In genomic region chr20:58717278-58718091, GRCh38 we compare ENCODE assay signal across 15 cellular contexts. TPM values are rescaled to one million over a fixed set of nuclear protein-coding genes. Genes with fewer than 3 reads are reported as not detected.
DNase-seq lines count a peak whose midpoint lies in the region; ATAC-seq and TF ChIP-seq lines count a peak whose summit lies in the region.
"Had no signal": no experiment of that assay in that cellular context is flagged by ENCODE, and none has a peak within 500 bp of the region (broad histone marks: within the 10 kb centered on the region; RNA-seq: fewer than 3 reads in every experiment).

No MANE protein-coding gene starts in this region.

- no peak overlapping the region for H3K4me3 Mint-ChIP-seq in activated CD4-positive, alpha-beta T cell treated with anti-CD3 and anti-CD28 coated beads, Interleukin-2, amount 10 ng/mL, durations not matched to agents 7 days and 5 days

- H3K27me3 ChIP-seq in RWPE2 (ENCODE audit: insufficient read depth, poor library complexity, severe bottlenecking) (peaks cover 28% of the 10 kb centered on the region), left ventricle myocardium inferior (ENCODE audit: low read depth) (peaks cover 26% of the 10 kb centered on the region)

- TF ChIP-seq CTCF in RWPE2 (IDR thresholded peaks at IDR 0.05; ENCODE audit: poor library complexity, severe bottlenecking), result no peak
- no peak for TF ChIP-seq CTCF in left ventricle myocardium inferior (IDR thresholded peaks at IDR 0.05; ENCODE audit: borderline replicate concordance)

- no peak overlapping the region for H3K27ac Mint-ChIP-seq in activated CD4-positive, alpha-beta T cell treated with anti-CD3 and anti-CD28 coated beads, Interleukin-2, amount 10 ng/mL, durations not matched to agents 7 days and 5 days

- H3K27ac ChIP-seq in RWPE2 (ENCODE audit: poor library complexity, severe bottlenecking) (no peak overlapping the region), left ventricle myocardium inferior (replicated peaks) (no peak overlapping the region)

- intact Hi-C loops in left ventricle myocardium inferior (cut with micrococcal nuclease) (no loop called here), posterior cingulate gyrus (cut with DNase I) (no loop called here)

- no peaks in the 10 kb centered on the region for H3K4me1 ChIP-seq in RWPE2 (ENCODE audit: insufficient read depth, poor library complexity, severe bottlenecking)
- H3K4me1 ChIP-seq in left ventricle myocardium inferior, result no peaks in the 10 kb centered on the region

- no peaks in the 10 kb centered on the region for H3K4me1 Mint-ChIP-seq in activated CD4-positive, alpha-beta T cell treated with anti-CD3 and anti-CD28 coated beads, Interleukin-2, amount 10 ng/mL, durations not matched to agents 7 days and 5 days

- H3K9me3 ChIP-seq in RWPE2 (ENCODE audit: severe bottlenecking) (no peaks in the 10 kb centered on the region), left ventricle myocardium inferior (replicated peaks) (no peaks in the 10 kb centered on the region)

- ATAC-seq in RWPE2 (ENCODE audit: low read depth) (peak; percentile 8; the same call in 1 of the 3 replicates), HG03442 (IDR thresholded peaks at IDR 0.05; ENCODE audit: unreplicated experiment) (no peak), GM18858 (IDR thresholded peaks at IDR 0.05; ENCODE audit: unreplicated experiment) (no peak)

- peaks cover 8% of the 10 kb centered on the region for H3K27me3 Mint-ChIP-seq in activated CD4-positive, alpha-beta T cell treated with anti-CD3 and anti-CD28 coated beads, Interleukin-2, amount 10 ng/mL, durations not matched to agents 7 days and 5 days

- no peaks in the 10 kb centered on the region for H3K36me3 ChIP-seq in RWPE2 (ENCODE audit: low read depth)
- H3K36me3 ChIP-seq in left ventricle myocardium inferior, result no peaks in the 10 kb centered on the region

- H3K9me3 Mint-ChIP-seq in activated CD4-positive, alpha-beta T cell treated with anti-CD3 and anti-CD28 coated beads, Interleukin-2, amount 10 ng/mL, durations not matched to agents 7 days and 5 days, result no peaks in the 10 kb centered on the region

- H3K36me3 Mint-ChIP-seq in activated CD4-positive, alpha-beta T cell treated with anti-CD3 and anti-CD28 coated beads, Interleukin-2, amount 10 ng/mL, durations not matched to agents 7 days and 5 days (ENCODE audit: low read depth), result no peaks in the 10 kb centered on the region

- DNase-seq in activated CD4-positive, alpha-beta T cell treated with anti-CD3 and anti-CD28 coated beads, Interleukin-2, amount 10 ng/mL, durations not matched to agents 7 days and 5 days, result peak; percentile 3
- no peak for DNase-seq in activated CD4-positive, alpha-beta T cell treated with anti-CD3 and anti-CD28 coated beads, Interleukin-2, amount 50 U/mL, for 4 hours
- DNase-seq in RWPE2 (ENCODE audit: low spot score) (peak; percentile 83), left ventricle myocardium inferior (peak; percentile 10), posterior cingulate gyrus (peak in 6 of 10 donors; percentile 9 to 80 (median 42)), NCI-H524 treated with DMSO at 0.1 percent for 48 hours (lab: John Stamatoyannopoulos, UW) (no peak)
- DNase-seq: DMS53; effector CD8-positive, alpha-beta T cell; foreskin melanocyte; GOT3; kidney glomerular epithelial cell; NCI-H446; stimulated activated CD8-positive, alpha-beta memory T cell treated with anti-CD3 and anti-CD28 coated beads, Interleukin-4, amount 100 ng/mL, for 48 hours had no signal

- H3K4me3 ChIP-seq in RWPE2 (ENCODE audit: severe bottlenecking), result no peak overlapping the region
- no peak overlapping the region for H3K4me3 ChIP-seq in left ventricle myocardium inferior

- CTCF ChIA-PET in activated CD4-positive, alpha-beta T cell treated with anti-CD3 and anti-CD28 coated beads, Interleukin-2, amount 10 ng/mL, durations not matched to agents 7 days and 5 days (lab: Charles Lee), result no interaction called here

- POLR2A ChIA-PET in activated CD4-positive, alpha-beta T cell treated with anti-CD3 and anti-CD28 coated beads, Interleukin-2, amount 10 ng/mL, durations not matched to agents 7 days and 5 days (lab: Charles Lee), result no interaction called here

RNA-seq across cellular contexts. Expression of gene NPEPL1, which starts 24.9 kb away (rescaled TPM):
- 10 to 100 TPM; 28.7 to 30.7 TPM for total RNA-seq in activated CD4-positive, alpha-beta T cell treated with anti-CD3 and anti-CD28 coated beads, Interleukin-2, amount 10 ng/mL, durations not matched to agents 7 days and 5 days
- 33.6 TPM for total RNA-seq in left ventricle myocardium inferior

Comparison
In these comparisons a context has a peak if more than half of its experiments do, and no peak if none do; other contexts are left out.
1. DNase-seq: peak in activated CD4-positive, alpha-beta T cell treated with anti-CD3 and anti-CD28 coated beads, Interleukin-2, amount 10 ng/mL, durations not matched to agents 7 days and 5 days (single experiment), RWPE2 (single experiment), left ventricle myocardium inferior (single experiment) and posterior cingulate gyrus (6 of 10); none in activated CD4-positive, alpha-beta T cell treated with anti-CD3 and anti-CD28 coated beads, Interleukin-2, amount 50 U/mL, for 4 hours (0 of 2) and NCI-H524 treated with DMSO at 0.1 percent for 48 hours (single experiment).